In the genomic region with DNA sequence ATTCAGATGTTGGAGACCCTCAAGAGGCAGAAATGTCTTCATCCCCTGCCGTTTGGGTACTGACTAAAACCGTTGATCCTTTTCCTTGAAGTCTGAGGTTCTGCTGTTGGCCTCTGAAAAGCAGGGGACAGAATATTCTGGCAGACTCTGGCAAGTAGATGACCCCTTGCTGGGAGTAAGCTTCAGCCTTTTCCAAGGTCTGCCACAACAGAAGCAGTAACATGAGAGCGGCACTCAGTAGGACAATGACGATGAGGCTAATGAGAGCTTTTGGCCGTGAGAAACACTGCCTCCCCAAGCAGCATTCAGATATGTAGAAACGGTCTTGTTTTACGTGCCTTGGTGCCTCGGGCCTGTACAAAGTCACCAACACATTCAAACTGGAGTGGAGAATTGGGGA, we compare ENCODE assay signal across 21 cellular contexts.
DNase-seq lines count a peak whose midpoint lies in the region; ATAC-seq and TF ChIP-seq lines count a peak whose summit lies in the region.
"Had no signal": no experiment of that assay in that cellular context is flagged by ENCODE, and none has a peak within 500 bp of the region (broad histone marks: within the 10 kb centered on the region; RNA-seq: fewer than 3 reads in every experiment).

No MANE protein-coding gene starts in this region.

- peaks cover 3% of the 10 kb centered on the region for H3K23me2 ChIP-seq in H9 (ENCODE audit: insufficient read length, low read depth, low read length, poor library complexity, severe bottlenecking)

- H3K79me2 ChIP-seq in H9 (ENCODE audit: insufficient read depth, low read length) (no peaks in the 10 kb centered on the region), neural progenitor cell (ENCODE audit: low read depth) (no peaks in the 10 kb centered on the region)

- H3K9me3 Mint-ChIP-seq in H9 = no peaks in the 10 kb centered on the region
- no peaks in the 10 kb centered on the region for H3K9me3 Mint-ChIP-seq in neural progenitor cell
- H3K9me3 Mint-ChIP-seq: IgD-negative memory B cell had no signal

- no peak overlapping the region for H3K27ac ChIP-seq in H9 (ENCODE audit: insufficient read length, low read depth, low read length)
- no peak overlapping the region for H3K27ac ChIP-seq in neural progenitor cell
- H3K27ac ChIP-seq: RWPE1 had no signal

- no peak overlapping the region for H3K4me3 ChIP-seq in neural progenitor cell

- H2BK5ac ChIP-seq in H9 (ENCODE audit: insufficient read length, low read length) = no peak overlapping the region

- no peak overlapping the region for H2AFZ ChIP-seq in H9 (ENCODE audit: low read length)
- no peak overlapping the region for H2AFZ ChIP-seq in neural progenitor cell (replicated peaks)

- DNase-seq in H9 (no peak), NCI-H446 (lab: John Stamatoyannopoulos, UW) (peak; percentile 31 to 37), cerebellum (ENCODE audit: low spot score) (peak; percentile 13), neural progenitor cell (ENCODE audit: low spot score) (peak; percentile 56), NCI-H526 (lab: John Stamatoyannopoulos, UW) (no peak)
- no peak for DNase-seq in stimulated activated CD8-positive, alpha-beta memory T cell treated with anti-CD3 and anti-CD28 coated beads, Interleukin-4, amount 100 ng/mL, for 48 hours
- DNase-seq: ACHN; C1 segment of cervical spinal cord; CD8-positive, alpha-beta memory T cell; DMS79 treated with DMSO at 0.1 percent for 48 hours; Karpas-422; NCI-H1417 treated with DMSO at 0.1 percent for 48 hours; NCI-H187 treated with DMSO at 0.1 percent for 48 hours; NCI-H510A; PC-3; SIG-M5; T-helper 1 cell had no signal

- H4K20me1 ChIP-seq in H9 (ENCODE audit: control insufficient read depth, insufficient read depth, insufficient read length) (no peaks in the 10 kb centered on the region), neural progenitor cell (ENCODE audit: low read depth) (peaks cover 6% of the 10 kb centered on the region)

- no peak for ATAC-seq in GM18858 (IDR thresholded peaks at IDR 0.05; ENCODE audit: unreplicated experiment)
- ATAC-seq: HCT116, PC-3 had no signal

- H3T11ph ChIP-seq in H9 (ENCODE audit: low read length) = no peak overlapping the region

- peak overlapping the region; percentile 92 for H4K8ac ChIP-seq in H9 (replicated peaks; ENCODE audit: insufficient read length, low read depth, low read length)

- TF ChIP-seq CTCF in H9 (conservative IDR thresholded peaks at IDR 0.05) = no peak
- no peak for TF ChIP-seq CTCF in neural progenitor cell (IDR thresholded peaks at IDR 0.05)

- H2AK5ac ChIP-seq in H9 (ENCODE audit: insufficient read length, low read length) = no peak overlapping the region

- no peak overlapping the region for H3K23ac ChIP-seq in H9 (ENCODE audit: insufficient read length, low read depth, low read length)

- H3K27me3 ChIP-seq in H9 (ENCODE audit: insufficient read depth, low read length) (no peaks in the 10 kb centered on the region), neural progenitor cell (no peaks in the 10 kb centered on the region)

- H4K91ac ChIP-seq in H9 (ENCODE audit: insufficient read length, low read depth, low read length) = no peak overlapping the region

- no peak overlapping the region for H4K5ac ChIP-seq in H9 (ENCODE audit: insufficient read length, low read depth, low read length)

- no peaks in the 10 kb centered on the region for H3K36me3 Mint-ChIP-seq in H9 (ENCODE audit: insufficient read depth in 1 of 3, low read depth in 3 of 3)
- peaks cover 6% of the 10 kb centered on the region for H3K36me3 Mint-ChIP-seq in neural progenitor cell
- H3K36me3 Mint-ChIP-seq: CD8-positive, alpha-beta memory T cell; IgD-negative memory B cell had no signal

- no peak overlapping the region for H2BK15ac ChIP-seq in H9 (ENCODE audit: low read depth, low read length)

- H3F3A ChIP-seq in neural progenitor cell (ENCODE audit: low read depth) = peaks cover 4% of the 10 kb centered on the region

- H3K18ac ChIP-seq in H9 (ENCODE audit: insufficient read length, low read depth, low read length) = peak overlapping the region; percentile 42

- H3K79me1 ChIP-seq in H9 (ENCODE audit: insufficient read depth, low read depth, low read length, poor library complexity, severe bottlenecking) = no peaks in the 10 kb centered on the region

- H3K27ac Mint-ChIP-seq in H9 = peak overlapping the region; percentile 73 to 89 (median 80); a peak in 4 of 7 replicates
- peak overlapping the region; percentile 82 for H3K27ac Mint-ChIP-seq in neural progenitor cell
- H3K27ac Mint-ChIP-seq: CD8-positive, alpha-beta memory T cell; IgD-negative memory B cell had no signal

- no peak overlapping the region for H2BK120ac ChIP-seq in H9 (ENCODE audit: low read depth, low read length, poor library complexity, severe bottlenecking)

- no peak overlapping the region for H3K4ac ChIP-seq in H9 (ENCODE audit: low read depth, low read length)

- H3K4me2 ChIP-seq in H9 (ENCODE audit: insufficient read depth, insufficient read length, low read length) (no peak overlapping the region), neural progenitor cell (peak overlapping the region; percentile 23)

- H3K4me1 Mint-ChIP-seq in H9 (peaks cover 29 to 35% of the 10 kb centered on the region in 2 experiments), neural progenitor cell (peaks cover 50% of the 10 kb centered on the region)
- H3K4me1 Mint-ChIP-seq: CD8-positive, alpha-beta memory T cell had no signal

- H3K4me1 ChIP-seq in H9 (ENCODE audit: insufficient read depth, low read length) (peaks cover 2% of the 10 kb centered on the region; the same call in 1 of the 2 replicates), neural progenitor cell (peaks cover 45% of the 10 kb centered on the region)

- no peaks in the 10 kb centered on the region for H3K27me3 Mint-ChIP-seq in H9 (ENCODE audit: low read depth)
- H3K27me3 Mint-ChIP-seq in neural progenitor cell (ENCODE audit: insufficient read depth, low read depth) = peaks cover 2% of the 10 kb centered on the region

- H2BK20ac ChIP-seq in H9 (ENCODE audit: low read depth, low read length, poor library complexity, severe bottlenecking) = no peak overlapping the region

- H3K14ac ChIP-seq in H9 (ENCODE audit: insufficient read depth, low read length) = 0 out of 2 replicates have a peak overlapping the region, but pooled peaks have one; percentile 53

- H3K36me3 ChIP-seq in neural progenitor cell = no peaks in the 10 kb centered on the region

- no CpG with 5 or more reads among the region's 8 CpGs for WGBS in H9 (ENCODE audit: extremely low coverage, insufficient read length, low lambda C conversion rate)

- H3K9ac ChIP-seq in H9 (ENCODE audit: extremely low read depth, insufficient read length, low read length) (no peak overlapping the region), neural progenitor cell (no peak overlapping the region)

- H2BK12ac ChIP-seq in H9 (ENCODE audit: insufficient read length, low read depth, low read length) = no peak overlapping the region

- H3K56ac ChIP-seq in H9 (ENCODE audit: insufficient read length, low read depth, low read length) = no peak overlapping the region

- H3K9me3 ChIP-seq in H9 (ENCODE audit: control insufficient read depth, low read depth, low read length) = no peaks in the 10 kb centered on the region
- H3K9me3 ChIP-seq in neural progenitor cell (ENCODE audit: low read depth) = no peaks in the 10 kb centered on the region

- H3K4me3 Mint-ChIP-seq in H9 (no peak overlapping the region), neural progenitor cell (no peak overlapping the region)
- H3K4me3 Mint-ChIP-seq: CD8-positive, alpha-beta memory T cell; IgD-negative memory B cell had no signal

Comparison
In these comparisons a context has a peak if more than half of its experiments do, and no peak if none do; other contexts are left out.
1. DNase-seq: peak in NCI-H446 (2 of 2), cerebellum (single experiment) and neural progenitor cell (single experiment); none in H9 (single experiment), NCI-H526 (0 of 2) and stimulated activated CD8-positive, alpha-beta memory T cell treated with anti-CD3 and anti-CD28 coated beads, Interleukin-4, amount 100 ng/mL, for 48 hours (single experiment).